ENCODE assay signal across 13 cellular contexts in the genomic region with DNA sequence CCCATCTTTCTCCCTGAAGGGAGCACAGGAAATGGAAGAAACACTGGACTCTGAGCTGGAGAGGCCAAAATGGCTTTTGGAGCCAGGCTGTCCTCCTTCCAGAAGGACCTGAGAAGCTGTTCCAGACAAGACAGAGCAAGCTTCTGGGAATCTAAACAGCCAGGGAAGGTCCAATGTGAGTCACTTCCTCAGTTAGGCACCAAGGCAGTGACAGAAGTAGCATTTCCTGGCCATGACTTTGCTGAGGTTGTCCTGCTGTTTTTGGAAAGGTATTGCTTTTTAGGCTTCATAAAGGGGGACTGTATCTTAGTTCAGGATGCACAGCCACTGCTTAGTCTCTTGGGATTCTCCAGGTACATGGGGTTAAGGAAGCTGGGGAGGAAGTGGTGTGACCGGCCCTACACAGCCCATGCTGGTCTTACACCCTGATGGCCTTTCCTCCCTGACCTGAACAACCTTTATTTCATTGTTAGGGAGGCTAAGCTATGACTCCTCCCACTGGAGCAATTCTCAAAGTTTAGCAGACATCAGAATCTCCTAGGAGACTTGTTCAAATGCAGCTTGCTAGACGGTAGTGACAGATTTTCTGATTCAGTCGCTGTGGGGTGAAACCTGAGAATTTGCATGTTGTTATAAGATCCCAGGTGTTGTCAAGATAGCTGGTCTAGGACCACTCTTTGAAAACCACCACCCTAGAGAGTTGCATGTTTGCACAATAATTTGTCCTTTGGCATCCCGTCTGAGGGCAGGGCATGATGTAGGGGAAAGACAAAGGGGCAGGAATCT. TPM values are rescaled to one million over a fixed set of nuclear protein-coding genes. Genes with fewer than 3 reads are reported as not detected.
A peak's percentile ranks its signal among the peaks of the same experiment; 100 is the strongest.
DNase-seq lines count a peak whose midpoint lies in the region; ATAC-seq, FAIRE-seq and TF ChIP-seq lines count a peak whose summit lies in the region.
"Had no signal": no experiment of that assay in that cellular context is flagged by ENCODE, and none has a peak within 500 bp of the region (broad histone marks: within the 10 kb centered on the region; RNA-seq: fewer than 3 reads in every experiment).

No MANE protein-coding gene starts in this region.

- ATAC-seq in GM18867 (IDR thresholded peaks at IDR 0.05; ENCODE audit: unreplicated experiment) (peak; percentile 85), HG03520 (IDR thresholded peaks at IDR 0.05; ENCODE audit: unreplicated experiment) (peak; percentile 67), left lung (no peak)

- dilution Hi-C loops in keratinocyte (cut with MboI; ENCODE audit: extremely low pct_ligation_motif_present, low sequenced_read_pairs), result no loop called here

- no peaks in the 10 kb centered on the region for H3K9me1 ChIP-seq in keratinocyte (ENCODE audit: control insufficient read depth, extremely low read depth, insufficient read depth, low read length)

- no peaks in the 10 kb centered on the region for H3K79me2 ChIP-seq in keratinocyte (ENCODE audit: control insufficient read depth, insufficient read depth, low read length)

- no peaks in the 10 kb centered on the region for H3K36me3 ChIP-seq in keratinocyte (ENCODE audit: control insufficient read depth in 2 of 2, extremely low read depth in 1 of 2, insufficient read depth in 2 of 2, low read length in 2 of 2)
- H3K36me3 ChIP-seq in left lung, result no peaks in the 10 kb centered on the region

- intact Hi-C loops in left lung (cut with DNase I), result loop anchor here in 1 of 2 donors (10.0 kb wide), 1 partner anchor 97 kb away; no protein-coding TSS in a partner anchor

- peak; percentile 89 for FAIRE-seq in keratinocyte (lab: Jason Lieb, UNC)

- H3K4me3 ChIP-seq in keratinocyte (ENCODE audit: control insufficient read depth in 2 of 3, extremely low read depth in 1 of 3, insufficient read depth in 2 of 3, low read depth in 1 of 3, low read length in 3 of 3) (peak overlapping the region in 2 of 3 experiments; percentile 22 to 30), left lung (no peak overlapping the region)
- H3K4me3 ChIP-seq: lung had no signal

- H3K9me3 ChIP-seq in keratinocyte (ENCODE audit: control insufficient read depth, low read depth, low read length) (no peaks in the 10 kb centered on the region), left lung (no peaks in the 10 kb centered on the region)

- TF ChIP-seq CTCF in keratinocyte (optimal IDR thresholded peaks at IDR 0.05 in 1 of 3, IDR thresholded peaks at IDR 0.05 in 1 of 3, conservative IDR thresholded peaks at IDR 0.05 in 1 of 3; ENCODE audit: extremely low read depth in 1 of 3, insufficient read depth in 2 of 3, low read length in 3 of 3), result no peak
- no peak for TF ChIP-seq CTCF in left lung (IDR thresholded peaks at IDR 0.05)

- DNase-seq in HCEC 1CT (peak; percentile 47), keratinocyte (ENCODE audit: low read depth, low spot score) (no peak), left lung (no peak), amniotic stem cell (lab: John Stamatoyannopoulos, UW) (no peak), NCI-H2171 (lab: John Stamatoyannopoulos, UW) (no peak), OCI-M1 (lab: John Stamatoyannopoulos, UW) (no peak)
- DNase-seq: activated T-cell treated with anti-CD3 and anti-CD28 coated beads, Interleukin-2, amount 50 U/mL, for 48 hours; GDM1; KBM-7; SIG-M5 had no signal

- H4K20me1 ChIP-seq in keratinocyte (ENCODE audit: control insufficient read depth, extremely low read depth, insufficient read depth, low read length), result no peaks in the 10 kb centered on the region

- H3K27me3 ChIP-seq in keratinocyte (ENCODE audit: control insufficient read depth, extremely low read depth, insufficient read depth, low read length) (no peaks in the 10 kb centered on the region), left lung (no peaks in the 10 kb centered on the region)

- peak overlapping the region; percentile 84 for H3K4me2 ChIP-seq in keratinocyte (ENCODE audit: control insufficient read depth, extremely low read depth, insufficient read depth, low read depth, low read length)

- peaks cover 39% of the 10 kb centered on the region for H3K4me1 ChIP-seq in keratinocyte (ENCODE audit: control insufficient read depth, extremely low read depth, insufficient read depth, low read length)
- H3K4me1 ChIP-seq in left lung, result no peaks in the 10 kb centered on the region

- H3K9ac ChIP-seq in keratinocyte (ENCODE audit: control insufficient read depth, extremely low read depth, insufficient read depth, low read length), result no peak overlapping the region

- H2AFZ ChIP-seq in keratinocyte (ENCODE audit: control insufficient read depth, low read length), result peak overlapping the region; percentile 4

- H3K27ac ChIP-seq in keratinocyte (ENCODE audit: control insufficient read depth, insufficient read depth, low read length) (peak overlapping the region; percentile 73), left lung (no peak overlapping the region)

RNA-seq across cellular contexts. Expression of a gene that starts 6.8 kb away (rescaled TPM):
- polyA plus RNA-seq in keratinocyte, result 0.08 to 0.15 TPM (median 0.13 TPM) in 3 replicates
- 0.59 TPM for polyA plus RNA-seq in keratinocyte (2011; ENCODE audit: low read depth)
- polyA plus RNA-seq in keratinocyte (2011; cell fraction: cytosol; rRNA removed), result 0.04 and 0.08 TPM in 2 replicates
- 0.08 TPM in 1 of 2 replicates, not detected in the other for polyA plus RNA-seq in keratinocyte (2011; cell fraction: nucleus; rRNA removed)
- polyA plus RNA-seq in keratinocyte (2012; ENCODE audit: low replicate concordance), result 0.13 and 0.78 TPM in 2 replicates
- polyA minus RNA-seq in keratinocyte, result 0.26 TPM in 1 of 3 replicates, not detected in the others
- not detected for polyA minus RNA-seq in keratinocyte (2011; cell fraction: cytosol; rRNA and poly(A)+ RNA removed)
- polyA minus RNA-seq in keratinocyte (2011; cell fraction: nucleus; rRNA and poly(A)+ RNA removed), result not detected in 2 replicates
- under 1 TPM; 0.52 to 0.79 TPM for total RNA-seq in left lung

RNA-seq across cellular contexts. Expression of a gene that starts 34.5 kb away (rescaled TPM):
- not detected in 3 replicates for polyA plus RNA-seq in keratinocyte
- polyA plus RNA-seq in keratinocyte (2011; ENCODE audit: low read depth), result not detected
- polyA plus RNA-seq in keratinocyte (2011; cell fraction: cytosol; rRNA removed), result not detected in 2 replicates
- polyA plus RNA-seq in keratinocyte (2011; cell fraction: nucleus; rRNA removed), result not detected in 2 replicates
- polyA plus RNA-seq in keratinocyte (2012; ENCODE audit: low replicate concordance), result not detected in 2 replicates
- polyA minus RNA-seq in keratinocyte, result not detected in 3 replicates
- polyA minus RNA-seq in keratinocyte (2011; cell fraction: cytosol; rRNA and poly(A)+ RNA removed), result not detected
- polyA minus RNA-seq in keratinocyte (2011; cell fraction: nucleus; rRNA and poly(A)+ RNA removed), result not detected in 2 replicates
- total RNA-seq in left lung, result under 1 TPM in 1 of 2 donors, not detected in 1; 0.17 TPM

Comparison
In these comparisons a context has a peak if more than half of its experiments do, and no peak if none do; other contexts are left out.
1. H3K4me3 ChIP-seq: peak in keratinocyte (2 of 3); none in left lung (0 of 2).